Comparison of ENCODE assay signal across 8 cellular contexts in genomic region chrX:13487731-13488505, GRCh38.
DNase-seq lines count a peak whose midpoint lies in the region; ATAC-seq and TF ChIP-seq lines count a peak whose summit lies in the region.

No MANE protein-coding gene starts in this region.

- H3K9me2 ChIP-seq in Loucy (replicated peaks; ENCODE audit: low read depth, low read length): no peaks in the 10 kb centered on the region

- H3K36me3 Mint-ChIP-seq in CD14-positive monocyte (no peaks in the 10 kb centered on the region), brain (no peaks in the 10 kb centered on the region)

- H3K9me3 Mint-ChIP-seq in CD14-positive monocyte: peaks cover 0 to 3% (median 0%) of the 10 kb centered on the region in 7 donors
- H3K9me3 Mint-ChIP-seq in brain: no peaks in the 10 kb centered on the region

- intact Hi-C loops in CD14-positive monocyte (cut with micrococcal nuclease) (loop anchor here in 1 of 2 donors (5.0 kb wide), 1 partner anchor 536 kb away; no protein-coding TSS in a partner anchor), sigmoid colon (cut with DNase I) (loop anchor here (2.0 to 10.0 kb wide), 4 partner anchors 53 to 541 kb away; no protein-coding TSS in a partner anchor)

- TF ChIP-seq EP300 in sigmoid colon (IDR thresholded peaks at IDR 0.05): no peak

- H3K79me2 ChIP-seq in Loucy (ENCODE audit: insufficient read depth, low read length): no peaks in the 10 kb centered on the region

- H3K4me2 ChIP-seq in Loucy (ENCODE audit: low read depth, low read length, poor library complexity, severe bottlenecking): peak overlapping the region; percentile 53

- no peak for ATAC-seq in HG03175 (IDR thresholded peaks at IDR 0.05; ENCODE audit: unreplicated experiment)

- DNase-seq in CD14-positive monocyte (ENCODE audit: low spot score) (no peak), GM19240 (ENCODE audit: insufficient read length, low spot score) (peak; percentile 39), SJSA1 (ENCODE audit: low read depth in 1 of 2, low spot score in 2 of 2) (peak; percentile 60 to 80), iPS DF 6.9 (ENCODE audit: low read depth, low spot score) (peak; percentile 16), sigmoid colon (peak; percentile 64)

- H3K4me1 Mint-ChIP-seq in CD14-positive monocyte (peaks cover 36% of the 10 kb centered on the region), brain (peaks cover 57% of the 10 kb centered on the region)

- H3K27ac Mint-ChIP-seq in CD14-positive monocyte: peak overlapping the region; percentile 54 to 86 (median 63)
- peak overlapping the region; percentile 93 to 96 (median 96) for H3K27ac Mint-ChIP-seq in brain

- H3K27ac ChIP-seq in SJSA1 (peak overlapping the region; percentile 95), iPS DF 6.9 (ENCODE audit: low read length) (no peak overlapping the region), sigmoid colon (peak overlapping the region; percentile 63 to 76 (median 65))

- WGBS in iPS DF 6.9 (ENCODE audit: insufficient coverage, insufficient read length): no CpG with 5 or more reads among the region's 7 CpGs
- 8 to 11% methylated on average over 7 of the region's 7 CpGs for WGBS in sigmoid colon, 2 donors

- H3K4me3 ChIP-seq in Loucy (ENCODE audit: low read length, poor library complexity, severe bottlenecking): peak overlapping the region; percentile 32
- H3K4me3 ChIP-seq in SJSA1: no peak overlapping the region
- no peak overlapping the region for H3K4me3 ChIP-seq in iPS DF 6.9 (ENCODE audit: low read length)
- H3K4me3 ChIP-seq in sigmoid colon: no peak overlapping the region

- H3K4me3 Mint-ChIP-seq in CD14-positive monocyte (no peak overlapping the region), brain (peak overlapping the region in 1 of 5 experiments; percentile 4)

- TF ChIP-seq CTCF in CD14-positive monocyte (IDR thresholded peaks at IDR 0.05): peak; percentile 55
- TF ChIP-seq CTCF in Loucy (conservative IDR thresholded peaks at IDR 0.05; ENCODE audit: low read length): peak; percentile 63
- peak; percentile 89 to 98 for TF ChIP-seq CTCF in brain (conservative IDR thresholded peaks at IDR 0.05)
- peak; percentile 55 to 79 (median 68) for TF ChIP-seq CTCF in sigmoid colon (IDR thresholded peaks at IDR 0.05)

- peak overlapping the region; percentile 80; the same call in 1 of the 2 replicates for H2AFZ ChIP-seq in Loucy (ENCODE audit: low read length)

- TF ChIP-seq POLR2A in sigmoid colon (IDR thresholded peaks at IDR 0.05): no peak

- H3K36me3 ChIP-seq in Loucy (ENCODE audit: insufficient read depth, low read length): no peaks in the 10 kb centered on the region
- no peaks in the 10 kb centered on the region for H3K36me3 ChIP-seq in SJSA1
- no peaks in the 10 kb centered on the region for H3K36me3 ChIP-seq in iPS DF 6.9 (ENCODE audit: control insufficient read depth, insufficient read depth, low read length)
- H3K36me3 ChIP-seq in sigmoid colon: no peaks in the 10 kb centered on the region

- H3K9me3 ChIP-seq in Loucy (ENCODE audit: insufficient read depth, low read depth, low read length): no peaks in the 10 kb centered on the region
- no peaks in the 10 kb centered on the region for H3K9me3 ChIP-seq in SJSA1 (replicated peaks)
- H3K9me3 ChIP-seq in iPS DF 6.9 (ENCODE audit: control insufficient read depth, insufficient read depth, low read length): no peaks in the 10 kb centered on the region
- no peaks in the 10 kb centered on the region for H3K9me3 ChIP-seq in sigmoid colon

- peaks cover 0 to 34% (median 1%) of the 10 kb centered on the region in 3 donors for H3K27me3 Mint-ChIP-seq in CD14-positive monocyte (ENCODE audit: low read depth in 3 of 3)
- H3K27me3 Mint-ChIP-seq in brain: peaks cover 3% of the 10 kb centered on the region

- no peaks in the 10 kb centered on the region for H3K27me3 ChIP-seq in Loucy (ENCODE audit: insufficient read depth, low read length, poor library complexity, severe bottlenecking)
- no peaks in the 10 kb centered on the region for H3K27me3 ChIP-seq in SJSA1 (replicated peaks)
- H3K27me3 ChIP-seq in iPS DF 6.9 (ENCODE audit: control insufficient read depth, insufficient read depth, low read length): no peaks in the 10 kb centered on the region
- no peaks in the 10 kb centered on the region for H3K27me3 ChIP-seq in sigmoid colon

- H4K20me1 ChIP-seq in Loucy (ENCODE audit: insufficient read depth, low read length, poor library complexity, severe bottlenecking): no peaks in the 10 kb centered on the region

- H3K4me1 ChIP-seq in Loucy (ENCODE audit: insufficient read depth, low read length, poor library complexity, severe bottlenecking): peaks cover 15% of the 10 kb centered on the region
- H3K4me1 ChIP-seq in SJSA1 (replicated peaks): peaks cover 39% of the 10 kb centered on the region
- H3K4me1 ChIP-seq in iPS DF 6.9 (ENCODE audit: control insufficient read depth, insufficient read depth, low read length): peaks cover 2% of the 10 kb centered on the region; the same call in 1 of the 2 replicates
- peaks cover 0 to 11% (median 0%) of the 10 kb centered on the region in 4 donors for H3K4me1 ChIP-seq in sigmoid colon

- peak overlapping the region; percentile 48 for H3K9ac ChIP-seq in Loucy (ENCODE audit: low read depth, low read length, poor library complexity, severe bottlenecking)

- H3F3A ChIP-seq in Loucy (ENCODE audit: low read depth): no peaks in the 10 kb centered on the region
